Comparison of ENCODE assay signal across 9 cellular contexts in genomic region chr3:64685800-64686445, GRCh38. TPM values are rescaled to one million over a fixed set of nuclear protein-coding genes. Genes with fewer than 3 reads are reported as not detected.
DNase-seq lines count a peak whose midpoint lies in the region; ATAC-seq and TF ChIP-seq lines count a peak whose summit lies in the region.
"Had no signal": no experiment of that assay in that cellular context is flagged by ENCODE, and none has a peak within 500 bp of the region (broad histone marks: within the 10 kb centered on the region; RNA-seq: fewer than 3 reads in every experiment).

No MANE protein-coding gene starts in this region.

- no peaks in the 10 kb centered on the region for H3K9me3 ChIP-seq in esophagus muscularis mucosa

- H3K4me1 ChIP-seq in esophagus muscularis mucosa: peaks cover 8 to 48% (median 42%) of the 10 kb centered on the region in 4 donors
- peaks cover 2% of the 10 kb centered on the region for H3K4me1 ChIP-seq in urinary bladder (ENCODE audit: insufficient read depth)

- H3K27ac ChIP-seq in esophagus muscularis mucosa (replicated peaks in 1 of 4) (peak overlapping the region; percentile 97 to 98 (median 97)), urinary bladder (ENCODE audit: low read depth) (peak overlapping the region; percentile 91)

- H3K27me3 ChIP-seq in esophagus muscularis mucosa: peaks cover 0 to 3% (median 0%) of the 10 kb centered on the region in 4 donors

- DNase-seq in activated CD4-positive, alpha-beta T cell treated with anti-CD3 and anti-CD28 coated beads for 48 hours: peak; percentile 6
- DNase-seq in activated CD4-positive, alpha-beta T cell treated with anti-CD3 and anti-CD28 coated beads, Interleukin-2, amount 50 U/mL, for 4 hours: no peak
- DNase-seq in SK-N-DZ (ENCODE audit: low spot score) (peak; percentile 85), esophagus muscularis mucosa (ENCODE audit: extremely low spot score) (peak; percentile 96), midbrain (lab: John Stamatoyannopoulos, UW) (peak; percentile 79)

- H3K36me3 ChIP-seq in esophagus muscularis mucosa (peaks cover 0 to 44% (median 4%) of the 10 kb centered on the region in 4 donors), urinary bladder (ENCODE audit: insufficient read depth) (no peaks in the 10 kb centered on the region)

- peak; percentile 50 to 64 (median 62) for TF ChIP-seq CTCF in esophagus muscularis mucosa (IDR thresholded peaks at IDR 0.05)

- WGBS in esophagus muscularis mucosa: 1% methylated on average over 26 of the region's 42 CpGs
- under 1% methylated on average over 42 of the region's 42 CpGs for WGBS in urinary bladder

- H3K4me3 ChIP-seq in esophagus muscularis mucosa: peak overlapping the region; percentile 74 to 84 (median 76)
- H3K4me3 ChIP-seq in urinary bladder (ENCODE audit: low read depth, low read length): peak overlapping the region; percentile 62

- ATAC-seq in GM21825 (IDR thresholded peaks at IDR 0.05; ENCODE audit: unreplicated experiment) (no peak), HG03095 (IDR thresholded peaks at IDR 0.05; ENCODE audit: unreplicated experiment) (no peak)

- TF ChIP-seq POLR2A in esophagus muscularis mucosa (IDR thresholded peaks at IDR 0.05; ENCODE audit: low read depth): peak; percentile 57

- TF ChIP-seq EP300 in esophagus muscularis mucosa (IDR thresholded peaks at IDR 0.05): no peak

- intact Hi-C loops in esophagus muscularis mucosa (cut with DNase I): loop anchor here (2.0 to 10.0 kb wide), 4 partner anchors 79 to 559 kb away; no protein-coding TSS in a partner anchor

RNA-seq across cellular contexts. Expression of gene ADAMTS9, which starts 1.9 kb away (rescaled TPM):
- 25.4 and 28.3 TPM in 2 replicates for polyA plus RNA-seq in SK-N-DZ (2014; cell fraction: cytosol; rRNA removed)
- 18.1 and 39.7 TPM in 2 replicates for polyA plus RNA-seq in SK-N-DZ (2014; cell fraction: nucleus; rRNA removed)
- 100 to 1,000 TPM in 1 of 4 donors, 10 to 100 TPM in 3; 45.3 to 142 (median 56.6) TPM for total RNA-seq in esophagus muscularis mucosa
- total RNA-seq in urinary bladder: 120 TPM
- polyA plus RNA-seq in urinary bladder: 20.7 TPM
- total RNA-seq: activated naive CD4-positive, alpha-beta T cell treated with anti-CD3 and anti-CD28 coated beads, Interleukin-2, amount 50 U/mL, for 72 hours had no signal

Comparison
In these comparisons a context has a peak if more than half of its experiments do, and no peak if none do; other contexts are left out.
1. DNase-seq: peak in activated CD4-positive, alpha-beta T cell treated with anti-CD3 and anti-CD28 coated beads for 48 hours (single experiment), SK-N-DZ (single experiment), esophagus muscularis mucosa (single experiment) and midbrain (single experiment); none in activated CD4-positive, alpha-beta T cell treated with anti-CD3 and anti-CD28 coated beads, Interleukin-2, amount 50 U/mL, for 4 hours (0 of 2).